In the genomic region with DNA sequence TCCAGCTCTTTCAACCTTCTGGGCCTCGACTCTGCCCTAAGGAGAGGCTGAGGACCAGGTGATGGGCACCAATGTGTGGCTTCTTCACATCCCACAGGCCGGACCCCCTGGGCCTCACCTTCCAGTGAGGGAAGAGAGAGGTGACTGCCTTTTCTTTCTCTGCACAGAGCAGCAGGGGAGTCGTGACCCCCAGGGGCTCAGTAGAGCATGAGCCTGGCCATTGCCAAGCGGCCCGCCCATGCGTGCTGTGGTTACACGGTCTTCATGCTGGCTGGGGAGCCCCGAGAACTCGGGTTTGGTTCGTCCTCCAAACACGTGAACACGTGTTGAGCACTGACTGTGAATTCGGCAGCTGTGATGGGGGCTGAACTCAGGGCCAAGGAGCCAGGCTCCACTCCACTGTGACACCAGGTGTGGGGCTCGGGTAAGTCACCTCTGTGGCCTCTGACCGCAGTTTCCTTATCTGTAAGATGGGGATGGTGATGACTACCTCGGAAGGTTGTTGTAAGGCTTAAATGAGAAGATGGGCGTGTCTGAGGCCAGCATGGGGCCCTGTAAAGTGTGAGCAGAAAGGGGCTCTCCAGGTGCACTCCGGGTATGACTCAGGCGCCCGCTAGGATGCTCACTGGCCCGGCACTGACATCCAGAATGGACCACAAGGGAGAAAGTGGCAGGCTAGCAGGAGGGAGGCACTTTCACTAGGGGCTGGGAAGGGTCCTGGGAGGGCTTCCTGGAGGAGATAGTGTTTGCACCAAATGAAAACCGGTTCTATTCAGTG, we compare ENCODE assay signal across 1 cellular context.
TF ChIP-seq lines count a peak whose summit lies in the region.

No MANE protein-coding gene starts in this region.

TF ChIP-seq in GM12878, 131 proteins besides CTCF, POLR2A, EP300 and RAD21 (continued from another document):
- TF ChIP-seq, protein P1, sequence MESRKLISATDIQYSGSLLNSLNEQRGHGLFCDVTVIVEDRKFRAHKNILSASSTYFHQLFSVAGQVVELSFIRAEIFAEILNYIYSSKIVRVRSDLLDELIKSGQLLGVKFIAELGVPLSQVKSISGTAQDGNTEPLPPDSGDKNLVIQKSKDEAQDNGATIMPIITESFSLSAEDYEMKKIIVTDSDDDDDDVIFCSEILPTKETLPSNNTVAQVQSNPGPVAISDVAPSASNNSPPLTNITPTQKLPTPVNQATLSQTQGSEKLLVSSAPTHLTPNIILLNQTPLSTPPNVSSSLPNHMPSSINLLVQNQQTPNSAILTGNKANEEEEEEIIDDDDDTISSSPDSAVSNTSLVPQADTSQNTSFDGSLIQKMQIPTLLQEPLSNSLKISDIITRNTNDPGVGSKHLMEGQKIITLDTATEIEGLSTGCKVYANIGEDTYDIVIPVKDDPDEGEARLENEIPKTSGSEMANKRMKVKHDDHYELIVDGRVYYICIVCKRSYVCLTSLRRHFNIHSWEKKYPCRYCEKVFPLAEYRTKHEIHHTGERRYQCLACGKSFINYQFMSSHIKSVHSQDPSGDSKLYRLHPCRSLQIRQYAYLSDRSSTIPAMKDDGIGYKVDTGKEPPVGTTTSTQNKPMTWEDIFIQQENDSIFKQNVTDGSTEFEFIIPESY (IDR thresholded peaks at IDR 0.05) = 0 out of 2 replicates have a peak, but pooled peaks have one; percentile 41
- TF ChIP-seq CHD2 (IDR thresholded peaks at IDR 0.05; ENCODE audit: borderline replicate concordance, low read depth, low read length) (peak; percentile 88), ATF7 (IDR thresholded peaks at IDR 0.05; ENCODE audit: low read depth) (peak; percentile 96), WRNIP1 (IDR thresholded peaks at IDR 0.05; ENCODE audit: borderline replicate concordance, low read depth, low read length) (peak; percentile 98; the same call in 1 of the 2 replicates), ZBED1 (IDR thresholded peaks at IDR 0.05; ENCODE audit: borderline replicate concordance) (peak; percentile 98), CHD1 (IDR thresholded peaks at IDR 0.05; ENCODE audit: low read depth, low read length) (no peak), CHD4 (IDR thresholded peaks at IDR 0.05) (no peak), RELA (IDR thresholded peaks at IDR 0.05; ENCODE audit: borderline replicate concordance, partially characterized antibody) (peak; percentile 97)
- TF ChIP-seq, protein P2, sequence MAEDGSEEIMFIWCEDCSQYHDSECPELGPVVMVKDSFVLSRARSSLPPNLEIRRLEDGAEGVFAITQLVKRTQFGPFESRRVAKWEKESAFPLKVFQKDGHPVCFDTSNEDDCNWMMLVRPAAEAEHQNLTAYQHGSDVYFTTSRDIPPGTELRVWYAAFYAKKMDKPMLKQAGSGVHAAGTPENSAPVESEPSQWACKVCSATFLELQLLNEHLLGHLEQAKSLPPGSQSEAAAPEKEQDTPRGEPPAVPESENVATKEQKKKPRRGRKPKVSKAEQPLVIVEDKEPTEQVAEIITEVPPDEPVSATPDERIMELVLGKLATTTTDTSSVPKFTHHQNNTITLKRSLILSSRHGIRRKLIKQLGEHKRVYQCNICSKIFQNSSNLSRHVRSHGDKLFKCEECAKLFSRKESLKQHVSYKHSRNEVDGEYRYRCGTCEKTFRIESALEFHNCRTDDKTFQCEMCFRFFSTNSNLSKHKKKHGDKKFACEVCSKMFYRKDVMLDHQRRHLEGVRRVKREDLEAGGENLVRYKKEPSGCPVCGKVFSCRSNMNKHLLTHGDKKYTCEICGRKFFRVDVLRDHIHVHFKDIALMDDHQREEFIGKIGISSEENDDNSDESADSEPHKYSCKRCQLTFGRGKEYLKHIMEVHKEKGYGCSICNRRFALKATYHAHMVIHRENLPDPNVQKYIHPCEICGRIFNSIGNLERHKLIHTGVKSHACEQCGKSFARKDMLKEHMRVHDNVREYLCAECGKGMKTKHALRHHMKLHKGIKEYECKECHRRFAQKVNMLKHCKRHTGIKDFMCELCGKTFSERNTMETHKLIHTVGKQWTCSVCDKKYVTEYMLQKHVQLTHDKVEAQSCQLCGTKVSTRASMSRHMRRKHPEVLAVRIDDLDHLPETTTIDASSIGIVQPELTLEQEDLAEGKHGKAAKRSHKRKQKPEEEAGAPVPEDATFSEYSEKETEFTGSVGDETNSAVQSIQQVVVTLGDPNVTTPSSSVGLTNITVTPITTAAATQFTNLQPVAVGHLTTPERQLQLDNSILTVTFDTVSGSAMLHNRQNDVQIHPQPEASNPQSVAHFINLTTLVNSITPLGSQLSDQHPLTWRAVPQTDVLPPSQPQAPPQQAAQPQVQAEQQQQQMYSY (CRISPR knock-in tag; IDR thresholded peaks at IDR 0.05) = no peak
- TF ChIP-seq, protein P3, sequence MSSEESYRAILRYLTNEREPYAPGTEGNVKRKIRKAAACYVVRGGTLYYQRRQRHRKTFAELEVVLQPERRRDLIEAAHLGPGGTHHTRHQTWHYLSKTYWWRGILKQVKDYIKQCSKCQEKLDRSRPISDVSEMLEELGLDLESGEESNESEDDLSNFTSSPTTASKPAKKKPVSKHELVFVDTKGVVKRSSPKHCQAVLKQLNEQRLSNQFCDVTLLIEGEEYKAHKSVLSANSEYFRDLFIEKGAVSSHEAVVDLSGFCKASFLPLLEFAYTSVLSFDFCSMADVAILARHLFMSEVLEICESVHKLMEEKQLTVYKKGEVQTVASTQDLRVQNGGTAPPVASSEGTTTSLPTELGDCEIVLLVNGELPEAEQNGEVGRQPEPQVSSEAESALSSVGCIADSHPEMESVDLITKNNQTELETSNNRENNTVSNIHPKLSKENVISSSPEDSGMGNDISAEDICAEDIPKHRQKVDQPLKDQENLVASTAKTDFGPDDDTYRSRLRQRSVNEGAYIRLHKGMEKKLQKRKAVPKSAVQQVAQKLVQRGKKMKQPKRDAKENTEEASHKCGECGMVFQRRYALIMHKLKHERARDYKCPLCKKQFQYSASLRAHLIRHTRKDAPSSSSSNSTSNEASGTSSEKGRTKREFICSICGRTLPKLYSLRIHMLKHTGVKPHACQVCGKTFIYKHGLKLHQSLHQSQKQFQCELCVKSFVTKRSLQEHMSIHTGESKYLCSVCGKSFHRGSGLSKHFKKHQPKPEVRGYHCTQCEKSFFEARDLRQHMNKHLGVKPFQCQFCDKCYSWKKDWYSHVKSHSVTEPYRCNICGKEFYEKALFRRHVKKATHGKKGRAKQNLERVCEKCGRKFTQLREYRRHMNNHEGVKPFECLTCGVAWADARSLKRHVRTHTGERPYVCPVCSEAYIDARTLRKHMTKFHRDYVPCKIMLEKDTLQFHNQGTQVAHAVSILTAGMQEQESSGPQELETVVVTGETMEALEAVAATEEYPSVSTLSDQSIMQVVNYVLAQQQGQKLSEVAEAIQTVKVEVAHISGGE (CRISPR knock-in tag; IDR thresholded peaks at IDR 0.05) = no peak
- TF ChIP-seq, protein P4, sequence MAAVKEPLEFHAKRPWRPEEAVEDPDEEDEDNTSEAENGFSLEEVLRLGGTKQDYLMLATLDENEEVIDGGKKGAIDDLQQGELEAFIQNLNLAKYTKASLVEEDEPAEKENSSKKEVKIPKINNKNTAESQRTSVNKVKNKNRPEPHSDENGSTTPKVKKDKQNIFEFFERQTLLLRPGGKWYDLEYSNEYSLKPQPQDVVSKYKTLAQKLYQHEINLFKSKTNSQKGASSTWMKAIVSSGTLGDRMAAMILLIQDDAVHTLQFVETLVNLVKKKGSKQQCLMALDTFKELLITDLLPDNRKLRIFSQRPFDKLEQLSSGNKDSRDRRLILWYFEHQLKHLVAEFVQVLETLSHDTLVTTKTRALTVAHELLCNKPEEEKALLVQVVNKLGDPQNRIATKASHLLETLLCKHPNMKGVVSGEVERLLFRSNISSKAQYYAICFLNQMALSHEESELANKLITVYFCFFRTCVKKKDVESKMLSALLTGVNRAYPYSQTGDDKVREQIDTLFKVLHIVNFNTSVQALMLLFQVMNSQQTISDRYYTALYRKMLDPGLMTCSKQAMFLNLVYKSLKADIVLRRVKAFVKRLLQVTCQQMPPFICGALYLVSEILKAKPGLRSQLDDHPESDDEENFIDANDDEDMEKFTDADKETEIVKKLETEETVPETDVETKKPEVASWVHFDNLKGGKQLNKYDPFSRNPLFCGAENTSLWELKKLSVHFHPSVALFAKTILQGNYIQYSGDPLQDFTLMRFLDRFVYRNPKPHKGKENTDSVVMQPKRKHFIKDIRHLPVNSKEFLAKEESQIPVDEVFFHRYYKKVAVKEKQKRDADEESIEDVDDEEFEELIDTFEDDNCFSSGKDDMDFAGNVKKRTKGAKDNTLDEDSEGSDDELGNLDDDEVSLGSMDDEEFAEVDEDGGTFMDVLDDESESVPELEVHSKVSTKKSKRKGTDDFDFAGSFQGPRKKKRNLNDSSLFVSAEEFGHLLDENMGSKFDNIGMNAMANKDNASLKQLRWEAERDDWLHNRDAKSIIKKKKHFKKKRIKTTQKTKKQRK (IDR thresholded peaks at IDR 0.05; ENCODE audit: low read depth, low read length) = no peak
- TF ChIP-seq, protein P5, sequence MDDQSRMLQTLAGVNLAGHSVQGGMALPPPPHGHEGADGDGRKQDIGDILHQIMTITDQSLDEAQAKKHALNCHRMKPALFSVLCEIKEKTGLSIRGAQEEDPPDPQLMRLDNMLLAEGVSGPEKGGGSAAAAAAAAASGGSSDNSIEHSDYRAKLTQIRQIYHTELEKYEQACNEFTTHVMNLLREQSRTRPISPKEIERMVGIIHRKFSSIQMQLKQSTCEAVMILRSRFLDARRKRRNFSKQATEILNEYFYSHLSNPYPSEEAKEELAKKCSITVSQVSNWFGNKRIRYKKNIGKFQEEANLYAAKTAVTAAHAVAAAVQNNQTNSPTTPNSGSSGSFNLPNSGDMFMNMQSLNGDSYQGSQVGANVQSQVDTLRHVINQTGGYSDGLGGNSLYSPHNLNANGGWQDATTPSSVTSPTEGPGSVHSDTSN (IDR thresholded peaks at IDR 0.05; ENCODE audit: insufficient replicate concordance, low read depth, low read length) = peak; percentile 49
